In genomic region chr20:50493881-50494253, GRCh38 we compare ENCODE assay signal across 17 cellular contexts.
"Had no signal": no experiment of that assay in that cellular context is flagged by ENCODE, and none has a peak within 500 bp of the region (broad histone marks: within the 10 kb centered on the region; RNA-seq: fewer than 3 reads in every experiment).

No MANE protein-coding gene starts in this region.

- H3K27ac Mint-ChIP-seq: activated CD4-positive, alpha-beta T cell treated with anti-CD3 and anti-CD28 coated beads, Interleukin-2, amount 10 ng/mL, durations not matched to agents 7 days and 5 days; dendritic cell treated with granulocyte-macrophage colony-stimulating factor and Interleukin-4, amounts not matched to agents 40 ng/mL and 50 ng/mL, for 4 days; T-helper 1 cell treated with Interleukin-12 subunit alpha and Interleukin-12 subunit beta and Interleukin-4 antibody, amounts not matched to agents 30 μg/mL and 1 μg/mL, for 36 hours had no signal

- H3K27ac ChIP-seq: ascending aorta, gastrocnemius medialis, heart right ventricle, lower lobe of right lung, pancreas, spleen, tibial artery had no signal

- FAIRE-seq: bronchial epithelial cell, pancreas, urothelium cell line had no signal

- DNase-seq: activated CD4-positive, alpha-beta T cell treated with anti-CD3 and anti-CD28 coated beads, Interleukin-2, amount 10 ng/mL, durations not matched to agents 7 days and 5 days; activated CD4-positive, CD25-positive, alpha-beta regulatory T cell; activated T-cell treated with anti-CD3 and anti-CD28 coated beads, Interleukin-2, amount 50 U/mL, for 4 hours; effector memory CD4-positive, alpha-beta T cell; gastrocnemius medialis; heart right ventricle; left cardiac atrium; lower lobe of right lung; pancreas; spleen had no signal

- H3K4me3 Mint-ChIP-seq: activated CD4-positive, alpha-beta T cell treated with anti-CD3 and anti-CD28 coated beads, Interleukin-2, amount 10 ng/mL, durations not matched to agents 7 days and 5 days; activated T-cell treated with anti-CD3 and anti-CD28 coated beads, Interleukin-2, amount 50 U/mL, for 4 hours; dendritic cell treated with granulocyte-macrophage colony-stimulating factor and Interleukin-4, amounts not matched to agents 40 ng/mL and 50 ng/mL, for 4 days; T-helper 1 cell treated with Interleukin-12 subunit alpha and Interleukin-12 subunit beta and Interleukin-4 antibody, amounts not matched to agents 30 μg/mL and 1 μg/mL, for 36 hours had no signal

- H3K36me3 ChIP-seq: ascending aorta, gastrocnemius medialis, heart right ventricle, lower lobe of right lung, pancreas, spleen, tibial artery had no signal

- H3K4me3 ChIP-seq: ascending aorta, gastrocnemius medialis, heart right ventricle, lower lobe of right lung, pancreas, spleen, tibial artery had no signal

- H3K4me1 ChIP-seq: ascending aorta, gastrocnemius medialis, pancreas, tibial artery had no signal

- H3K9me3 ChIP-seq: ascending aorta, gastrocnemius medialis, heart right ventricle, lower lobe of right lung, pancreas, spleen, tibial artery had no signal

- ATAC-seq: gastrocnemius medialis, heart right ventricle, pancreas, sciatic nerve had no signal

- H3K27me3 ChIP-seq: ascending aorta, gastrocnemius medialis, heart right ventricle, pancreas, spleen had no signal

- H3K27me3 Mint-ChIP-seq: activated CD4-positive, alpha-beta T cell treated with anti-CD3 and anti-CD28 coated beads, Interleukin-2, amount 10 ng/mL, durations not matched to agents 7 days and 5 days had no signal

- H3K9me3 Mint-ChIP-seq: activated CD4-positive, alpha-beta T cell treated with anti-CD3 and anti-CD28 coated beads, Interleukin-2, amount 10 ng/mL, durations not matched to agents 7 days and 5 days; activated T-cell treated with anti-CD3 and anti-CD28 coated beads, Interleukin-2, amount 50 U/mL, for 4 hours; dendritic cell treated with granulocyte-macrophage colony-stimulating factor and Interleukin-4, amounts not matched to agents 40 ng/mL and 50 ng/mL, for 4 days; T-helper 1 cell treated with Interleukin-12 subunit alpha and Interleukin-12 subunit beta and Interleukin-4 antibody, amounts not matched to agents 30 μg/mL and 1 μg/mL, for 36 hours had no signal
